11 cellular contexts compared by ENCODE assay signal in genomic region chr11:109864834-109865557, GRCh38.
DNase-seq lines count a peak whose midpoint lies in the region; ATAC-seq and TF ChIP-seq lines count a peak whose summit lies in the region.
"Had no signal": no experiment of that assay in that cellular context is flagged by ENCODE, and none has a peak within 500 bp of the region (broad histone marks: within the 10 kb centered on the region; RNA-seq: fewer than 3 reads in every experiment).

No MANE protein-coding gene starts in this region.

- 43 to 49% methylated on average over 3 of the region's 3 CpGs for WGBS in heart right ventricle, 2 donors

- H3K36me3 ChIP-seq in heart right ventricle (no peaks in the 10 kb centered on the region), adipocyte (ENCODE audit: control insufficient read depth, insufficient read depth, low read length, severe bottlenecking) (no peaks in the 10 kb centered on the region)
- H3K36me3 ChIP-seq: spleen had no signal

- no peaks in the 10 kb centered on the region for H3K9me3 ChIP-seq in heart right ventricle
- H3K9me3 ChIP-seq in adipocyte (ENCODE audit: control insufficient read depth, low read length): no peaks in the 10 kb centered on the region
- H3K9me3 ChIP-seq: spleen had no signal

- H3K27me3 ChIP-seq in heart right ventricle: no peaks in the 10 kb centered on the region
- H3K27me3 ChIP-seq in adipocyte (replicated peaks; ENCODE audit: control insufficient read depth, insufficient read depth, low read length): no peaks in the 10 kb centered on the region
- H3K27me3 ChIP-seq: spleen had no signal

- H3K9ac ChIP-seq in adipocyte (ENCODE audit: low read length): no peak overlapping the region

- H3K9me3 Mint-ChIP-seq in activated T-helper 1 cell treated with anti-CD3 and anti-CD28 coated beads, Interleukin-12 subunit alpha, Interleukin-12 subunit beta, Interleukin-2, Interleukin-4 antibody, amounts not matched to agents 30 ng/mL and 10 ng/mL and 1 ng/mL, durations not matched to agents 14 hours and 24 hours and 36 hours: no peaks in the 10 kb centered on the region
- H3K9me3 Mint-ChIP-seq: activated naive CD4-positive, alpha-beta T cell treated with anti-CD3 and anti-CD28 coated beads for 36 hours; CD14-positive monocyte had no signal

- no peak overlapping the region for H3K4me3 Mint-ChIP-seq in activated T-helper 1 cell treated with anti-CD3 and anti-CD28 coated beads, Interleukin-12 subunit alpha, Interleukin-12 subunit beta, Interleukin-2, Interleukin-4 antibody, amounts not matched to agents 30 ng/mL and 10 ng/mL and 1 ng/mL, durations not matched to agents 14 hours and 24 hours and 36 hours
- H3K4me3 Mint-ChIP-seq: activated naive CD4-positive, alpha-beta T cell treated with anti-CD3 and anti-CD28 coated beads for 36 hours; CD14-positive monocyte had no signal

- ATAC-seq in left ventricle myocardium superior (peak; percentile 71), heart right ventricle (no peak), HG03103 (IDR thresholded peaks at IDR 0.05; ENCODE audit: low read depth, unreplicated experiment) (peak; percentile 33)

- intact Hi-C loops in left ventricle myocardium superior (cut with micrococcal nuclease): no loop called here
- intact Hi-C loops in heart right ventricle (cut with DNase I): loop anchor here in 7 of 10 donors (5.0 to 10.0 kb wide), 3 partner anchors 1160 to 1170 kb away; no protein-coding TSS in a partner anchor
- intact Hi-C loops in activated T-helper 1 cell treated with anti-CD3 and anti-CD28 coated beads, Interleukin-12 subunit alpha, Interleukin-12 subunit beta, Interleukin-2, Interleukin-4 antibody, amounts not matched to agents 30 ng/mL and 10 ng/mL and 1 ng/mL, durations not matched to agents 14 hours and 24 hours and 36 hours (cut with micrococcal nuclease): no loop called here

- H3K27ac ChIP-seq in heart right ventricle: no peak overlapping the region
- H3K27ac ChIP-seq: spleen had no signal

- H3K27me3 Mint-ChIP-seq in activated T-helper 1 cell treated with anti-CD3 and anti-CD28 coated beads, Interleukin-12 subunit alpha, Interleukin-12 subunit beta, Interleukin-2, Interleukin-4 antibody, amounts not matched to agents 30 ng/mL and 10 ng/mL and 1 ng/mL, durations not matched to agents 14 hours and 24 hours and 36 hours (ENCODE audit: insufficient read depth): peaks cover 2% of the 10 kb centered on the region

- no peak for TF ChIP-seq CTCF in heart right ventricle (IDR thresholded peaks at IDR 0.05)

- no peak for DNase-seq in left ventricle myocardium superior
- no peak for DNase-seq in heart right ventricle
- DNase-seq in adipocyte (ENCODE audit: low read depth): peak; percentile 69
- no peak for DNase-seq in NCI-H2081 (lab: John Stamatoyannopoulos, UW)
- no peak for DNase-seq in T-helper 1 cell
- no peak for DNase-seq in AML-193 (lab: John Stamatoyannopoulos, UW)
- DNase-seq in activated T-helper 1 cell treated with anti-CD3 and anti-CD28 coated beads, Interleukin-12 subunit alpha, Interleukin-12 subunit beta, Interleukin-2, Interleukin-4 antibody, amounts not matched to agents 30 ng/mL and 10 ng/mL and 1 ng/mL, durations not matched to agents 14 hours and 24 hours and 36 hours (ENCODE audit: low spot score): no peak
- DNase-seq: activated naive CD4-positive, alpha-beta T cell treated with anti-CD3 and anti-CD28 coated beads for 36 hours; spleen had no signal

- H3K4me3 ChIP-seq in heart right ventricle (no peak overlapping the region), adipocyte (ENCODE audit: low read length) (no peak overlapping the region)
- H3K4me3 ChIP-seq: spleen had no signal

- peaks cover 9% of the 10 kb centered on the region for H3K4me1 Mint-ChIP-seq in activated T-helper 1 cell treated with anti-CD3 and anti-CD28 coated beads, Interleukin-12 subunit alpha, Interleukin-12 subunit beta, Interleukin-2, Interleukin-4 antibody, amounts not matched to agents 30 ng/mL and 10 ng/mL and 1 ng/mL, durations not matched to agents 14 hours and 24 hours and 36 hours (ENCODE audit: low read depth)
- H3K4me1 Mint-ChIP-seq: CD14-positive monocyte had no signal

- no peaks in the 10 kb centered on the region for H3K36me3 Mint-ChIP-seq in activated T-helper 1 cell treated with anti-CD3 and anti-CD28 coated beads, Interleukin-12 subunit alpha, Interleukin-12 subunit beta, Interleukin-2, Interleukin-4 antibody, amounts not matched to agents 30 ng/mL and 10 ng/mL and 1 ng/mL, durations not matched to agents 14 hours and 24 hours and 36 hours (ENCODE audit: low read depth)
- H3K36me3 Mint-ChIP-seq: CD14-positive monocyte had no signal

- no peak overlapping the region for H3K27ac Mint-ChIP-seq in activated T-helper 1 cell treated with anti-CD3 and anti-CD28 coated beads, Interleukin-12 subunit alpha, Interleukin-12 subunit beta, Interleukin-2, Interleukin-4 antibody, amounts not matched to agents 30 ng/mL and 10 ng/mL and 1 ng/mL, durations not matched to agents 14 hours and 24 hours and 36 hours
- H3K27ac Mint-ChIP-seq: activated naive CD4-positive, alpha-beta T cell treated with anti-CD3 and anti-CD28 coated beads for 36 hours; CD14-positive monocyte had no signal

- H3K4me1 ChIP-seq in heart right ventricle (peaks cover 0 to 15% (median 0%) of the 10 kb centered on the region in 9 donors), adipocyte (ENCODE audit: control insufficient read depth, insufficient read depth, low read length) (peaks cover 10% of the 10 kb centered on the region)

Comparison
In these comparisons a context has a peak if more than half of its experiments do, and no peak if none do; other contexts are left out.
1. ATAC-seq: peak in left ventricle myocardium superior (single experiment) and HG03103 (single experiment); none in heart right ventricle (0 of 8).
2. intact Hi-C loops: an anchor here in heart right ventricle (5.0 to 10.0 kb wide); none called in left ventricle myocardium superior and activated T-helper 1 cell treated with anti-CD3 and anti-CD28 coated beads, Interleukin-12 subunit alpha, Interleukin-12 subunit beta, Interleukin-2, Interleukin-4 antibody, amounts not matched to agents 30 ng/mL and 10 ng/mL and 1 ng/mL, durations not matched to agents 14 hours and 24 hours and 36 hours.